Comparison of ENCODE assay signal across 1 cellular context in genomic region chr14:22978487-22978837, GRCh38.
TF ChIP-seq lines count a peak whose summit lies in the region.

No MANE protein-coding gene starts in this region.

TF ChIP-seq in HCT116, 20 proteins besides CTCF, POLR2A, EP300 and RAD21:
- TF ChIP-seq EZH2 (IDR thresholded peaks at IDR 0.05) (no peak), YY1 (IDR thresholded peaks at IDR 0.05; ENCODE audit: extremely low read depth, insufficient replicate concordance, low read depth, low read length) (no peak), ZBTB33 (IDR thresholded peaks at IDR 0.05; ENCODE audit: extremely low read depth, insufficient replicate concordance, low read length) (no peak), CEBPB (IDR thresholded peaks at IDR 0.05; ENCODE audit: low read depth) (no peak), ELF1 (IDR thresholded peaks at IDR 0.05; ENCODE audit: borderline replicate concordance, low read depth) (no peak), EGR1 (IDR thresholded peaks at IDR 0.05; ENCODE audit: low read depth) (no peak), JUND (IDR thresholded peaks at IDR 0.05) (no peak), SP1 (IDR thresholded peaks at IDR 0.05; ENCODE audit: low read depth) (no peak), SRF (IDR thresholded peaks at IDR 0.05; ENCODE audit: low read depth) (no peak), TCF7L2 (IDR thresholded peaks at IDR 0.05; ENCODE audit: borderline replicate concordance, extremely low read depth, insufficient read depth, insufficient read length) (no peak), POLR2AphosphoS5 (IDR thresholded peaks at IDR 0.05; ENCODE audit: low read depth, low read length) (no peak)
